ENCODE assay signal across 1 cellular context in the genomic region with DNA sequence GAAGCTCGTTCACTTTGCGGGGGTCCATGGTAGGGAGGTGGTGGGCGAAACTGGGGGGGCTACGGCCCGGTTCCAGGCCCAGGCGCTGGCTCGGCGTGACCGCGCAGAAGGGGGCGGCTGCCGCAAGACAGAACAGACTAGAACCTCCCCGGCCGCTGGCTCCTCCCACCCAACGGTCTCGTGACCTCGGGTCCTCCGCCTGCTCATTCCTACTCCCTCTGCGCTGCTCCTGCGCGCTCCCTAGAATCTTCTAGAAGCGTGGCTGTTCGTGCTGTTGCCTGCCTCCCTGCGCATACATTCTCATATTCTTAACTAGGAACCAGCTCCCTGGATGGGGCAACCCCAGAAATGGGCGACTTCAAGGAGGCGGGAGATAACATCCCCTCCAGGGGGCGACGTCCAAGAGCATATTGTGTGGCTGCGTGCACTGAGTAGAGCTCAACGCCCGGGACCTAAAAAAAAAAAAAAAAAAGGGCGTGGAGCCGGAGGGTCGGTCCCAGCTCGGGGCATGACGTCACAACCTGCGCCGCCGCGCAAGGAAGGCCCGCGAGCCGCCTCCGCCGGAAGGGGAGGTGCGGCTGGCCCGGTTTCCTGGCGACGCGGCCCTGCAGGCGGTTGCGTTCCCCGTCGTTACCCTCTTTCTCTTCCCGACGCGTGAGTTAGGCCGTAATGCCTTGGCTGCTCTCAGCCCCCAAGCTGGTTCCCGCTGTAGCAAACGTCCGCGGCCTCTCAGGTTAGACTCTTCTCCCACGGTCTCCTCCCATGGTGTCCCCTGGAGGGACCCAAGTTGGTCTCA.
TF ChIP-seq lines count a peak whose summit lies in the region.

Gene ST13, minus strand, starts transcription at position 127 of the 796 bp plus-strand sequence. Its CDS starts 99 bp downstream, at position 28.
Gene XPNPEP3, plus strand, starts transcription at position 636 of the 796 bp plus-strand sequence. Its CDS starts 34 bp downstream, at position 670.

TF ChIP-seq in K562, 482 proteins besides CTCF, POLR2A, EP300 and RAD21 (continued from another document and continues in another):
- TF ChIP-seq, protein P1, sequence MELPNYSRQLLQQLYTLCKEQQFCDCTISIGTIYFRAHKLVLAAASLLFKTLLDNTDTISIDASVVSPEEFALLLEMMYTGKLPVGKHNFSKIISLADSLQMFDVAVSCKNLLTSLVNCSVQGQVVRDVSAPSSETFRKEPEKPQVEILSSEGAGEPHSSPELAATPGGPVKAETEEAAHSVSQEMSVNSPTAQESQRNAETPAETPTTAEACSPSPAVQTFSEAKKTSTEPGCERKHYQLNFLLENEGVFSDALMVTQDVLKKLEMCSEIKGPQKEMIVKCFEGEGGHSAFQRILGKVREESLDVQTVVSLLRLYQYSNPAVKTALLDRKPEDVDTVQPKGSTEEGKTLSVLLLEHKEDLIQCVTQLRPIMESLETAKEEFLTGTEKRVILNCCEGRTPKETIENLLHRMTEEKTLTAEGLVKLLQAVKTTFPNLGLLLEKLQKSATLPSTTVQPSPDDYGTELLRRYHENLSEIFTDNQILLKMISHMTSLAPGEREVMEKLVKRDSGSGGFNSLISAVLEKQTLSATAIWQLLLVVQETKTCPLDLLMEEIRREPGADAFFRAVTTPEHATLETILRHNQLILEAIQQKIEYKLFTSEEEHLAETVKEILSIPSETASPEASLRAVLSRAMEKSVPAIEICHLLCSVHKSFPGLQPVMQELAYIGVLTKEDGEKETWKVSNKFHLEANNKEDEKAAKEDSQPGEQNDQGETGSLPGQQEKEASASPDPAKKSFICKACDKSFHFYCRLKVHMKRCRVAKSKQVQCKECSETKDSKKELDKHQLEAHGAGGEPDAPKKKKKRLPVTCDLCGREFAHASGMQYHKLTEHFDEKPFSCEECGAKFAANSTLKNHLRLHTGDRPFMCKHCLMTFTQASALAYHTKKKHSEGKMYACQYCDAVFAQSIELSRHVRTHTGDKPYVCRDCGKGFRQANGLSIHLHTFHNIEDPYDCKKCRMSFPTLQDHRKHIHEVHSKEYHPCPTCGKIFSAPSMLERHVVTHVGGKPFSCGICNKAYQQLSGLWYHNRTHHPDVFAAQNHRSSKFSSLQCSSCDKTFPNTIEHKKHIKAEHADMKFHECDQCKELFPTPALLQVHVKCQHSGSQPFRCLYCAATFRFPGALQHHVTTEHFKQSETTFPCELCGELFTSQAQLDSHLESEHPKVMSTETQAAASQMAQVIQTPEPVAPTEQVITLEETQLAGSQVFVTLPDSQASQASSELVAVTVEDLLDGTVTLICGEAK (IDR thresholded peaks at IDR 0.05), result peak; percentile 90
- TF ChIP-seq, protein P1 (CRISPR knock-in tag; IDR thresholded peaks at IDR 0.05), result no peak
- TF ChIP-seq ILF3 (IDR thresholded peaks at IDR 0.05; ENCODE audit: borderline replicate concordance) (no peak), ZBTB12 (CRISPR knock-in tag; IDR thresholded peaks at IDR 0.05) (peak; percentile 89), CREBBP (IDR thresholded peaks at IDR 0.05; ENCODE audit: low read depth, low read length) (no peak), TFE3 (CRISPR knock-in tag; IDR thresholded peaks at IDR 0.05) (peak; percentile 94), ZNF507 (tag; conservative IDR thresholded peaks at IDR 0.05) (no peak), EWSR1 (IDR thresholded peaks at IDR 0.05; ENCODE audit: borderline replicate concordance, low read depth, partially characterized antibody) (no peak), ZNF174 (CRISPR knock-in tag; IDR thresholded peaks at IDR 0.05) (no peak), PML (IDR thresholded peaks at IDR 0.05; ENCODE audit: low read length) (no peak), FOXP1 (CRISPR knock-in tag; IDR thresholded peaks at IDR 0.05) (no peak), ZNF717 (CRISPR knock-in tag; IDR thresholded peaks at IDR 0.05) (no peak), SIX5 (IDR thresholded peaks at IDR 0.05; ENCODE audit: borderline replicate concordance in 1 of 2, insufficient read depth in 1 of 2, low read depth in 1 of 2, low read length in 2 of 2) (0 out of 4 replicates have a peak, but pooled peaks of 1 of the 2 experiments have one; percentile 4), EP400 (IDR thresholded peaks at IDR 0.05) (peak; percentile 85), ZNF785 (CRISPR knock-in tag; IDR thresholded peaks at IDR 0.05) (no peak), NEUROD1 (IDR thresholded peaks at IDR 0.05; ENCODE audit: borderline replicate concordance, low read depth, low read length, partially characterized antibody) (peak; percentile 59), ZNF639 (CRISPR knock-in tag; conservative IDR thresholded peaks at IDR 0.05 in 1 of 2, IDR thresholded peaks at IDR 0.05 in 1 of 2) (peak in 1 of 2 experiments; percentile 82; a peak in 2 of 4 replicates), RBM17 (IDR thresholded peaks at IDR 0.05; ENCODE audit: borderline replicate concordance, low read depth, low read length) (no peak), ETV6 (IDR thresholded peaks at IDR 0.05; ENCODE audit: borderline replicate concordance in 1 of 2, low read depth in 2 of 2, low read length in 1 of 2) (no peak), ETV6 (CRISPR knock-in tag; IDR thresholded peaks at IDR 0.05; ENCODE audit: borderline replicate concordance) (no peak), ZNF175 (CRISPR knock-in tag; IDR thresholded peaks at IDR 0.05; ENCODE audit: low read depth) (no peak), CHD1 (IDR thresholded peaks at IDR 0.05; ENCODE audit: low read length) (no peak), ZNF263 (CRISPR knock-in tag; IDR thresholded peaks at IDR 0.05; ENCODE audit: borderline replicate concordance) (peak; percentile 57; the same call in 1 of the 2 replicates), BRCA1 (IDR thresholded peaks at IDR 0.05) (no peak), BRCA1 (CRISPR knock-in tag; IDR thresholded peaks at IDR 0.05) (no peak), DNMT1 (IDR thresholded peaks at IDR 0.05) (no peak), FUS (optimal IDR thresholded peaks at IDR 0.05; ENCODE audit: low read depth, low read length) (no peak), KHSRP (IDR thresholded peaks at IDR 0.05) (peak; percentile 73)
- TF ChIP-seq, protein P2, sequence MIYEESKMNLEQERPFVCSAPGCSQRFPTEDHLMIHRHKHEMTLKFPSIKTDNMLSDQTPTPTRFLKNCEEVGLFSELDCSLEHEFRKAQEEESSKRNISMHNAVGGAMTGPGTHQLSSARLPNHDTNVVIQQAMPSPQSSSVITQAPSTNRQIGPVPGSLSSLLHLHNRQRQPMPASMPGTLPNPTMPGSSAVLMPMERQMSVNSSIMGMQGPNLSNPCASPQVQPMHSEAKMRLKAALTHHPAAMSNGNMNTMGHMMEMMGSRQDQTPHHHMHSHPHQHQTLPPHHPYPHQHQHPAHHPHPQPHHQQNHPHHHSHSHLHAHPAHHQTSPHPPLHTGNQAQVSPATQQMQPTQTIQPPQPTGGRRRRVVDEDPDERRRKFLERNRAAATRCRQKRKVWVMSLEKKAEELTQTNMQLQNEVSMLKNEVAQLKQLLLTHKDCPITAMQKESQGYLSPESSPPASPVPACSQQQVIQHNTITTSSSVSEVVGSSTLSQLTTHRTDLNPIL (CRISPR knock-in tag; IDR thresholded peaks at IDR 0.05), result no peak
- TF ChIP-seq, protein P3, sequence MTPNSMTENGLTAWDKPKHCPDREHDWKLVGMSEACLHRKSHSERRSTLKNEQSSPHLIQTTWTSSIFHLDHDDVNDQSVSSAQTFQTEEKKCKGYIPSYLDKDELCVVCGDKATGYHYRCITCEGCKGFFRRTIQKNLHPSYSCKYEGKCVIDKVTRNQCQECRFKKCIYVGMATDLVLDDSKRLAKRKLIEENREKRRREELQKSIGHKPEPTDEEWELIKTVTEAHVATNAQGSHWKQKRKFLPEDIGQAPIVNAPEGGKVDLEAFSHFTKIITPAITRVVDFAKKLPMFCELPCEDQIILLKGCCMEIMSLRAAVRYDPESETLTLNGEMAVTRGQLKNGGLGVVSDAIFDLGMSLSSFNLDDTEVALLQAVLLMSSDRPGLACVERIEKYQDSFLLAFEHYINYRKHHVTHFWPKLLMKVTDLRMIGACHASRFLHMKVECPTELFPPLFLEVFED (CRISPR knock-in tag; conservative IDR thresholded peaks at IDR 0.05), result no peak
- TF ChIP-seq, protein P4, sequence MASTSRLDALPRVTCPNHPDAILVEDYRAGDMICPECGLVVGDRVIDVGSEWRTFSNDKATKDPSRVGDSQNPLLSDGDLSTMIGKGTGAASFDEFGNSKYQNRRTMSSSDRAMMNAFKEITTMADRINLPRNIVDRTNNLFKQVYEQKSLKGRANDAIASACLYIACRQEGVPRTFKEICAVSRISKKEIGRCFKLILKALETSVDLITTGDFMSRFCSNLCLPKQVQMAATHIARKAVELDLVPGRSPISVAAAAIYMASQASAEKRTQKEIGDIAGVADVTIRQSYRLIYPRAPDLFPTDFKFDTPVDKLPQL (IDR thresholded peaks at IDR 0.05; ENCODE audit: extremely low read depth, insufficient read length), result no peak
- TF ChIP-seq, protein P5, sequence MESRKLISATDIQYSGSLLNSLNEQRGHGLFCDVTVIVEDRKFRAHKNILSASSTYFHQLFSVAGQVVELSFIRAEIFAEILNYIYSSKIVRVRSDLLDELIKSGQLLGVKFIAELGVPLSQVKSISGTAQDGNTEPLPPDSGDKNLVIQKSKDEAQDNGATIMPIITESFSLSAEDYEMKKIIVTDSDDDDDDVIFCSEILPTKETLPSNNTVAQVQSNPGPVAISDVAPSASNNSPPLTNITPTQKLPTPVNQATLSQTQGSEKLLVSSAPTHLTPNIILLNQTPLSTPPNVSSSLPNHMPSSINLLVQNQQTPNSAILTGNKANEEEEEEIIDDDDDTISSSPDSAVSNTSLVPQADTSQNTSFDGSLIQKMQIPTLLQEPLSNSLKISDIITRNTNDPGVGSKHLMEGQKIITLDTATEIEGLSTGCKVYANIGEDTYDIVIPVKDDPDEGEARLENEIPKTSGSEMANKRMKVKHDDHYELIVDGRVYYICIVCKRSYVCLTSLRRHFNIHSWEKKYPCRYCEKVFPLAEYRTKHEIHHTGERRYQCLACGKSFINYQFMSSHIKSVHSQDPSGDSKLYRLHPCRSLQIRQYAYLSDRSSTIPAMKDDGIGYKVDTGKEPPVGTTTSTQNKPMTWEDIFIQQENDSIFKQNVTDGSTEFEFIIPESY (CRISPR knock-in tag; IDR thresholded peaks at IDR 0.05), result no peak
